In genomic region chr21:41894922-41895557, GRCh38 we compare ENCODE assay signal across 1 cellular context.
TF ChIP-seq lines count a peak whose summit lies in the region.

No MANE protein-coding gene starts in this region.

TF ChIP-seq in K562, 482 proteins besides CTCF, POLR2A, EP300 and RAD21 (continued from another document and continues in another):
- TF ChIP-seq VEZF1 (CRISPR knock-in tag; IDR thresholded peaks at IDR 0.05) (peak; percentile 35; the same call in 1 of the 2 replicates), ESRRA (IDR thresholded peaks at IDR 0.05; ENCODE audit: borderline replicate concordance, low read depth) (peak; percentile 84; the same call in 1 of the 2 replicates), TSHZ1 (CRISPR knock-in tag; IDR thresholded peaks at IDR 0.05) (no peak), KLF6 (CRISPR knock-in tag; IDR thresholded peaks at IDR 0.05; ENCODE audit: borderline replicate concordance) (0 out of 2 replicates have a peak, but pooled peaks have one; percentile 8), CBFA2T3 (IDR thresholded peaks at IDR 0.05) (peak; percentile 93), MTA1 (IDR thresholded peaks at IDR 0.05; ENCODE audit: borderline replicate concordance) (peak; percentile 43; the same call in 1 of the 2 replicates), CREBBP (IDR thresholded peaks at IDR 0.05; ENCODE audit: low read depth, low read length) (no peak), TEAD1 (CRISPR knock-in tag; IDR thresholded peaks at IDR 0.05) (peak; percentile 40 to 90; a peak in 3 of 4 replicates), HMBOX1 (IDR thresholded peaks at IDR 0.05) (peak; percentile 89), ELF4 (CRISPR knock-in tag; IDR thresholded peaks at IDR 0.05) (no peak), BHLHE40 (IDR thresholded peaks at IDR 0.05; ENCODE audit: low read length) (0 out of 2 replicates have a peak, but pooled peaks have one; percentile 12), TRIM24 (IDR thresholded peaks at IDR 0.05) (peak in 1 of 2 experiments; percentile 61; a peak in 1 of 4 replicates), KLF16 (IDR thresholded peaks at IDR 0.05) (peak; percentile 87), MEF2A (IDR thresholded peaks at IDR 0.05; ENCODE audit: control insufficient read depth, low read depth, low read length) (peak; percentile 47), CGGBP1 (CRISPR knock-in tag; IDR thresholded peaks at IDR 0.05) (no peak), JUN (IDR thresholded peaks at IDR 0.05; ENCODE audit: borderline replicate concordance, low read depth, low read length) (peak; percentile 10; the same call in 1 of the 2 replicates), JUN (CRISPR knock-in tag; IDR thresholded peaks at IDR 0.05; ENCODE audit: borderline replicate concordance) (no peak), ARID4B (CRISPR knock-in tag; IDR thresholded peaks at IDR 0.05) (no peak), ZNF668 (CRISPR knock-in tag; IDR thresholded peaks at IDR 0.05) (no peak), ZBTB9 (CRISPR knock-in tag; IDR thresholded peaks at IDR 0.05) (0 out of 2 replicates have a peak, but pooled peaks have one; percentile 38), ZBTB5 (IDR thresholded peaks at IDR 0.05) (0 out of 2 replicates have a peak, but pooled peaks have one; percentile 55), ZNF398 (CRISPR knock-in tag; IDR thresholded peaks at IDR 0.05) (no peak), EHMT2 (IDR thresholded peaks at IDR 0.05) (peak; percentile 92), ZNF644 (tag; IDR thresholded peaks at IDR 0.05; ENCODE audit: low read depth) (0 out of 2 replicates have a peak, but pooled peaks have one; percentile 40), FOXA3 (CRISPR knock-in tag; conservative IDR thresholded peaks at IDR 0.05 in 1 of 2, IDR thresholded peaks at IDR 0.05 in 1 of 2) (peak in 1 of 2 experiments; percentile 61; a peak in 2 of 4 replicates), FOXJ3 (CRISPR knock-in tag; IDR thresholded peaks at IDR 0.05) (no peak)
- TF ChIP-seq, protein P1, sequence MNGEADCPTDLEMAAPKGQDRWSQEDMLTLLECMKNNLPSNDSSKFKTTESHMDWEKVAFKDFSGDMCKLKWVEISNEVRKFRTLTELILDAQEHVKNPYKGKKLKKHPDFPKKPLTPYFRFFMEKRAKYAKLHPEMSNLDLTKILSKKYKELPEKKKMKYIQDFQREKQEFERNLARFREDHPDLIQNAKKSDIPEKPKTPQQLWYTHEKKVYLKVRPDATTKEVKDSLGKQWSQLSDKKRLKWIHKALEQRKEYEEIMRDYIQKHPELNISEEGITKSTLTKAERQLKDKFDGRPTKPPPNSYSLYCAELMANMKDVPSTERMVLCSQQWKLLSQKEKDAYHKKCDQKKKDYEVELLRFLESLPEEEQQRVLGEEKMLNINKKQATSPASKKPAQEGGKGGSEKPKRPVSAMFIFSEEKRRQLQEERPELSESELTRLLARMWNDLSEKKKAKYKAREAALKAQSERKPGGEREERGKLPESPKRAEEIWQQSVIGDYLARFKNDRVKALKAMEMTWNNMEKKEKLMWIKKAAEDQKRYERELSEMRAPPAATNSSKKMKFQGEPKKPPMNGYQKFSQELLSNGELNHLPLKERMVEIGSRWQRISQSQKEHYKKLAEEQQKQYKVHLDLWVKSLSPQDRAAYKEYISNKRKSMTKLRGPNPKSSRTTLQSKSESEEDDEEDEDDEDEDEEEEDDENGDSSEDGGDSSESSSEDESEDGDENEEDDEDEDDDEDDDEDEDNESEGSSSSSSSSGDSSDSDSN (IDR thresholded peaks at IDR 0.05; ENCODE audit: borderline replicate concordance in 1 of 2, low read depth in 2 of 2, low read length in 2 of 2), result peak in 1 of 2 experiments; percentile 64; a peak in 1 of 4 replicates
- TF ChIP-seq, protein P2, sequence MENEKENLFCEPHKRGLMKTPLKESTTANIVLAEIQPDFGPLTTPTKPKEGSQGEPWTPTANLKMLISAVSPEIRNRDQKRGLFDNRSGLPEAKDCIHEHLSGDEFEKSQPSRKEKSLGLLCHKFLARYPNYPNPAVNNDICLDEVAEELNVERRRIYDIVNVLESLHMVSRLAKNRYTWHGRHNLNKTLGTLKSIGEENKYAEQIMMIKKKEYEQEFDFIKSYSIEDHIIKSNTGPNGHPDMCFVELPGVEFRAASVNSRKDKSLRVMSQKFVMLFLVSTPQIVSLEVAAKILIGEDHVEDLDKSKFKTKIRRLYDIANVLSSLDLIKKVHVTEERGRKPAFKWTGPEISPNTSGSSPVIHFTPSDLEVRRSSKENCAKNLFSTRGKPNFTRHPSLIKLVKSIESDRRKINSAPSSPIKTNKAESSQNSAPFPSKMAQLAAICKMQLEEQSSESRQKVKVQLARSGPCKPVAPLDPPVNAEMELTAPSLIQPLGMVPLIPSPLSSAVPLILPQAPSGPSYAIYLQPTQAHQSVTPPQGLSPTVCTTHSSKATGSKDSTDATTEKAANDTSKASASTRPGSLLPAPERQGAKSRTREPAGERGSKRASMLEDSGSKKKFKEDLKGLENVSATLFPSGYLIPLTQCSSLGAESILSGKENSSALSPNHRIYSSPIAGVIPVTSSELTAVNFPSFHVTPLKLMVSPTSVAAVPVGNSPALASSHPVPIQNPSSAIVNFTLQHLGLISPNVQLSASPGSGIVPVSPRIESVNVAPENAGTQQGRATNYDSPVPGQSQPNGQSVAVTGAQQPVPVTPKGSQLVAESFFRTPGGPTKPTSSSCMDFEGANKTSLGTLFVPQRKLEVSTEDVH (IDR thresholded peaks at IDR 0.05; ENCODE audit: low read depth, partially characterized antibody), result no peak
- TF ChIP-seq, protein P3, sequence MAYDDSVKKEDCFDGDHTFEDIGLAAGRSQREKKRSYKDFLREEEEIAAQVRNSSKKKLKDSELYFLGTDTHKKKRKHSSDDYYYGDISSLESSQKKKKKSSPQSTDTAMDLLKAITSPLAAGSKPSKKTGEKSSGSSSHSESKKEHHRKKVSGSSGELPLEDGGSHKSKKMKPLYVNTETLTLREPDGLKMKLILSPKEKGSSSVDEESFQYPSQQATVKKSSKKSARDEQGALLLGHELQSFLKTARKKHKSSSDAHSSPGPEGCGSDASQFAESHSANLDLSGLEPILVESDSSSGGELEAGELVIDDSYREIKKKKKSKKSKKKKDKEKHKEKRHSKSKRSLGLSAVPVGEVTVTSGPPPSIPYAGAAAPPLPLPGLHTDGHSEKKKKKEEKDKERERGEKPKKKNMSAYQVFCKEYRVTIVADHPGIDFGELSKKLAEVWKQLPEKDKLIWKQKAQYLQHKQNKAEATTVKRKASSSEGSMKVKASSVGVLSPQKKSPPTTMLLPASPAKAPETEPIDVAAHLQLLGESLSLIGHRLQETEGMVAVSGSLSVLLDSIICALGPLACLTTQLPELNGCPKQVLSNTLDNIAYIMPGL (CRISPR knock-in tag; IDR thresholded peaks at IDR 0.05), result no peak
